In genomic region chr12:117069926-117070900, GRCh38 we compare ENCODE assay signal across 14 cellular contexts. TPM values are rescaled to one million over a fixed set of nuclear protein-coding genes. Genes with fewer than 3 reads are reported as not detected.
DNase-seq lines count a peak whose midpoint lies in the region; ATAC-seq and TF ChIP-seq lines count a peak whose summit lies in the region.
"Had no signal": no experiment of that assay in that cellular context is flagged by ENCODE, and none has a peak within 500 bp of the region (broad histone marks: within the 10 kb centered on the region; RNA-seq: fewer than 3 reads in every experiment).

No MANE protein-coding gene starts in this region.

- DNase-seq in NOMO-1 treated with DMSO at 0.1 percent for 48 hours (lab: John Stamatoyannopoulos, UW; ENCODE audit: unreplicated experiment) (peak; percentile 80), cardiac muscle cell (ENCODE audit: low read depth in 1 of 2, low spot score in 1 of 2) (no peak), NCI-H748 (lab: John Stamatoyannopoulos, UW; ENCODE audit: unreplicated experiment) (no peak), omental fat pad (ENCODE audit: low spot score) (no peak), inferior parietal cortex (ENCODE audit: extremely low spot score) (no peak)
- peak; percentile 87 for DNase-seq in natural killer cell treated with Interleukin-12 subunit alpha and Interleukin-12 subunit beta and Interleukin-15 and Interleukin-18, amount 100 ng/mL, for 72 hours (ENCODE audit: low spot score)
- DNase-seq: activated effector memory CD4-positive, alpha-beta T cell treated with Interleukin-2 at 50 U/mL for 16 hours; CD4-positive, CD25-positive, alpha-beta regulatory T cell; NCI-H1417; PC-9; retina had no signal

- no peaks in the 10 kb centered on the region for H3K36me3 ChIP-seq in cardiac muscle cell
- H3K36me3 ChIP-seq: tibial nerve had no signal

- ATAC-seq in GM21423 (IDR thresholded peaks at IDR 0.05; ENCODE audit: unreplicated experiment): peak; percentile 77
- ATAC-seq in natural killer cell treated with Interleukin-12 subunit alpha and Interleukin-12 subunit beta and Interleukin-15 and Interleukin-18, amount 100 ng/mL, for 72 hours: peak; percentile 92 to 95
- ATAC-seq in omental fat pad (ENCODE audit: low FRiP score): no peak
- no peak for ATAC-seq in GM18868 (IDR thresholded peaks at IDR 0.05; ENCODE audit: unreplicated experiment)

- TF ChIP-seq CTCF in cardiac muscle cell (IDR thresholded peaks at IDR 0.05; ENCODE audit: low read depth, low read length) (no peak), omental fat pad (IDR thresholded peaks at IDR 0.05) (no peak)

- H3K9me3 ChIP-seq in cardiac muscle cell (ENCODE audit: low read depth): no peaks in the 10 kb centered on the region
- H3K9me3 ChIP-seq: tibial nerve had no signal

- H3K36me3 Mint-ChIP-seq in natural killer cell treated with Interleukin-12 subunit alpha and Interleukin-12 subunit beta and Interleukin-15 and Interleukin-18, amount 100 ng/mL, for 72 hours: no peaks in the 10 kb centered on the region
- H3K36me3 Mint-ChIP-seq: CD4-positive, CD25-positive, alpha-beta regulatory T cell had no signal

- H3K27ac Mint-ChIP-seq in natural killer cell treated with Interleukin-12 subunit alpha and Interleukin-12 subunit beta and Interleukin-15 and Interleukin-18, amount 100 ng/mL, for 72 hours: peak overlapping the region; percentile 71 to 88
- H3K27ac Mint-ChIP-seq: CD4-positive, CD25-positive, alpha-beta regulatory T cell had no signal

- peaks cover 35 to 53% of the 10 kb centered on the region in 2 donors for H3K4me1 Mint-ChIP-seq in natural killer cell treated with Interleukin-12 subunit alpha and Interleukin-12 subunit beta and Interleukin-15 and Interleukin-18, amount 100 ng/mL, for 72 hours (ENCODE audit: low read depth in 2 of 2)

- H3K4me3 ChIP-seq in cardiac muscle cell: no peak overlapping the region
- H3K4me3 ChIP-seq: PC-9, tibial nerve had no signal

- peak overlapping the region; percentile 36 for H3K27ac ChIP-seq in cardiac muscle cell
- H3K27ac ChIP-seq: PC-9, tibial nerve had no signal

- no peaks in the 10 kb centered on the region for H3K27me3 ChIP-seq in cardiac muscle cell
- H3K27me3 ChIP-seq: tibial nerve had no signal

- H3K27me3 Mint-ChIP-seq in natural killer cell treated with Interleukin-12 subunit alpha and Interleukin-12 subunit beta and Interleukin-15 and Interleukin-18, amount 100 ng/mL, for 72 hours: no peaks in the 10 kb centered on the region
- H3K27me3 Mint-ChIP-seq: CD4-positive, CD25-positive, alpha-beta regulatory T cell had no signal

- no peaks in the 10 kb centered on the region for H3K9me3 Mint-ChIP-seq in natural killer cell treated with Interleukin-12 subunit alpha and Interleukin-12 subunit beta and Interleukin-15 and Interleukin-18, amount 100 ng/mL, for 72 hours
- H3K9me3 Mint-ChIP-seq: CD4-positive, CD25-positive, alpha-beta regulatory T cell had no signal

- peaks cover 29% of the 10 kb centered on the region for H3K4me1 ChIP-seq in cardiac muscle cell (ENCODE audit: low read depth)
- H3K4me1 ChIP-seq: tibial nerve had no signal

- H3K4me3 Mint-ChIP-seq in natural killer cell treated with Interleukin-12 subunit alpha and Interleukin-12 subunit beta and Interleukin-15 and Interleukin-18, amount 100 ng/mL, for 72 hours: peak overlapping the region; percentile 50
- H3K4me3 Mint-ChIP-seq: CD4-positive, CD25-positive, alpha-beta regulatory T cell had no signal

RNA-seq across cellular contexts. Expression of gene TESC, which starts 29.0 kb away (rescaled TPM):
- total RNA-seq in cardiac muscle cell: 30.3 and 52.4 TPM in 2 replicates
- 24.5 and 57.7 TPM in 2 replicates for polyA plus RNA-seq in cardiac muscle cell
- 10 to 100 TPM; 80.5 to 96.9 TPM for total RNA-seq in natural killer cell treated with Interleukin-12 subunit alpha and Interleukin-12 subunit beta and Interleukin-15 and Interleukin-18, amount 100 ng/mL, for 72 hours
- 10 to 100 TPM in 1 of 4 donors, 1 to 10 TPM in 3; 4.5 to 22.4 (median 6.1) TPM for total RNA-seq in omental fat pad
- total RNA-seq: PC-9 had no signal

Comparison
In these comparisons a context has a peak if more than half of its experiments do, and no peak if none do; other contexts are left out.
1. ATAC-seq: peak in GM21423 (single experiment) and natural killer cell treated with Interleukin-12 subunit alpha and Interleukin-12 subunit beta and Interleukin-15 and Interleukin-18, amount 100 ng/mL, for 72 hours (2 of 2); none in omental fat pad (single experiment) and GM18868 (single experiment).
2. DNase-seq: peak in NOMO-1 treated with DMSO at 0.1 percent for 48 hours (single experiment) and natural killer cell treated with Interleukin-12 subunit alpha and Interleukin-12 subunit beta and Interleukin-15 and Interleukin-18, amount 100 ng/mL, for 72 hours (single experiment); none in cardiac muscle cell (0 of 2), NCI-H748 (single experiment), omental fat pad (single experiment) and inferior parietal cortex (single experiment).